ENCODE assay signal across 9 cellular contexts in the genomic region with DNA sequence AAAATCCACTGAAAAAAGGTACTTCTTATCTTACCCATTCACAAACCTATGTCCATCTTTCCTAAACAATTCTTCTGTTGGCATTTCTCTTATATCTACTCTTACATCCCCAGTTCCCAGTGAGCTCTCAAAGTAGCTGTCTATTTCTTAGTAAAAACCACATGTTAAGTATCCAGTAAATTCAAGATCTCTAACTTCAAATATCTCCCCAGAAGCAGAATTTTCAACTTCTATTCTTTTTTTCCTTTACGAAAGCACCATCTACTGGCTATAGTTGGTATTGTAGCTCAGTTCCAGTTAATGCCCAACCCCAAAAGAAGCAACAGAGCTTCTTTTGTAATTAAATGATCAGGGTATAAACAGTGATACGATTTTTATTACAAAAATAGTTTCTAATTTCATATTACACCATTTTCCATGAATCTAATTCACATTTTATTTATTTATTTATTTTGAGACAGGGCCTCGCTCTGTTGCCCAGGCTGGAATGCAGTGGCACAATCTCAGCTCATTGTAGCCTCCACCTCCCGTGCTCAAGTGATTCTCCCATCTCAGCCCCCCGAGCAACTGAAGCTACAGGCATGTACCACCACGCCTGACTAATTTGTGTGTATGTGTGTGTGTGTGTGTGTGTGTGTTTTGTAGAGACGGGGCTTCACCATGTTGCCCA.
DNase-seq lines count a peak whose midpoint lies in the region; ATAC-seq and TF ChIP-seq lines count a peak whose summit lies in the region.
"Had no signal": no experiment of that assay in that cellular context is flagged by ENCODE, and none has a peak within 500 bp of the region (broad histone marks: within the 10 kb centered on the region; RNA-seq: fewer than 3 reads in every experiment).

No MANE protein-coding gene starts in this region.

- H3K4me3 Mint-ChIP-seq in nephron progenitor cell, result no peak overlapping the region
- H3K4me3 Mint-ChIP-seq: T-helper 1 cell treated with Interleukin-12 subunit alpha and Interleukin-12 subunit beta and Interleukin-4 antibody, amounts not matched to agents 30 μg/mL and 1 μg/mL, for 36 hours had no signal

- H3K4me3 ChIP-seq in epithelial cell of esophagus (ENCODE audit: low read length), result no peak overlapping the region

- H3K36me3 Mint-ChIP-seq in nephron progenitor cell (ENCODE audit: low read depth), result peaks cover 4% of the 10 kb centered on the region

- H3K27ac Mint-ChIP-seq in nephron progenitor cell, result no peak overlapping the region
- H3K27ac Mint-ChIP-seq: T-helper 1 cell treated with Interleukin-12 subunit alpha and Interleukin-12 subunit beta and Interleukin-4 antibody, amounts not matched to agents 30 μg/mL and 1 μg/mL, for 36 hours had no signal

- TF ChIP-seq CTCF in epithelial cell of esophagus (IDR thresholded peaks at IDR 0.05; ENCODE audit: insufficient read depth, low read depth, low read length, missing control alignments) (peak; percentile 73), nephron progenitor cell (IDR thresholded peaks at IDR 0.05) (peak; percentile 89)

- H3K9me3 Mint-ChIP-seq in nephron progenitor cell, result peaks cover 7% of the 10 kb centered on the region
- H3K9me3 Mint-ChIP-seq: T-helper 1 cell treated with Interleukin-12 subunit alpha and Interleukin-12 subunit beta and Interleukin-4 antibody, amounts not matched to agents 30 μg/mL and 1 μg/mL, for 36 hours had no signal

- peaks cover 62% of the 10 kb centered on the region for H3K4me1 Mint-ChIP-seq in nephron progenitor cell

- peak; percentile 14 for DNase-seq in DMS53 treated with DMSO at 0.1 percent for 48 hours (lab: John Stamatoyannopoulos, UW; ENCODE audit: unreplicated experiment)
- peak; percentile 18 for DNase-seq in HuH-7 (ENCODE audit: low spot score)
- DNase-seq in RPMI8226, result peak; percentile 63
- peak; percentile 40 for DNase-seq in epithelial cell of esophagus (ENCODE audit: low read depth)
- DNase-seq in nephron progenitor cell, result no peak
- DNase-seq in activated gamma-delta T cell (lab: John Stamatoyannopoulos, UW), result no peak

- H3K27me3 Mint-ChIP-seq in nephron progenitor cell (ENCODE audit: low read depth, poor library complexity), result peaks cover 5% of the 10 kb centered on the region

- ATAC-seq in GM18861 (IDR thresholded peaks at IDR 0.05; ENCODE audit: unreplicated experiment) (no peak), HG03135 (IDR thresholded peaks at IDR 0.05; ENCODE audit: unreplicated experiment) (no peak)

Comparison
In these comparisons a context has a peak if more than half of its experiments do, and no peak if none do; other contexts are left out.
1. DNase-seq: peak in DMS53 treated with DMSO at 0.1 percent for 48 hours (single experiment), HuH-7 (single experiment), RPMI8226 (single experiment) and epithelial cell of esophagus (single experiment); none in nephron progenitor cell (single experiment) and activated gamma-delta T cell (single experiment).